ENCODE assay signal across 22 cellular contexts in genomic region chr9:125835655-125836054, GRCh38.
"Had no signal": no experiment of that assay in that cellular context is flagged by ENCODE, and none has a peak within 500 bp of the region (broad histone marks: within the 10 kb centered on the region; RNA-seq: fewer than 3 reads in every experiment).

No MANE protein-coding gene starts in this region.

- H3K9me3 ChIP-seq: gastrocnemius medialis, pancreas, right lobe of liver, thoracic aorta, tibial nerve, upper lobe of left lung, uterus had no signal

- H3K4me3 ChIP-seq: dorsolateral prefrontal cortex, gastrocnemius medialis, lung, pancreas, right lobe of liver, thoracic aorta, tibial nerve, upper lobe of left lung, uterus had no signal

- H3K36me3 ChIP-seq: gastrocnemius medialis, pancreas, right lobe of liver, thoracic aorta, tibial nerve, upper lobe of left lung, uterus had no signal

- ATAC-seq: esophagus mucosa; gastrocnemius medialis; left lobe of liver; natural killer cell; pancreas; right lobe of liver; stimulated activated naive B cell treated with anti-CD40 and anti-IgM and Interleukin-4, amounts not matched to agents 10 μg/mL and 1 μg/mL and 100 μg/mL, for 72 hours had no signal

- DNase-seq: cortex of kidney; dorsolateral prefrontal cortex; effector CD4-positive, alpha-beta T cell; foreskin fibroblast; gastrocnemius medialis; head of caudate nucleus; natural killer cell; occipital lobe; pancreas; right lobe of liver; small intestine; stimulated activated CD4-positive, alpha-beta T cell treated with anti-CD3 and anti-CD28 coated beads, Interleukin-15, amount 100 ng/mL, for 24 hours; stimulated activated CD4-positive, alpha-beta T cell treated with anti-CD3 and anti-CD28 coated beads, Interleukin-2, amount 100 ng/mL, for 48 hours; stimulated activated naive B cell treated with anti-CD40 and anti-IgM and Interleukin-4, amounts not matched to agents 10 μg/mL and 1 μg/mL and 100 μg/mL, for 72 hours; upper lobe of left lung; uterus had no signal

- H3K27me3 ChIP-seq: dorsolateral prefrontal cortex, gastrocnemius medialis, pancreas, right lobe of liver, tibial nerve, upper lobe of left lung, uterus had no signal

- H3K4me1 ChIP-seq: gastrocnemius medialis, pancreas, right lobe of liver, upper lobe of left lung, uterus had no signal

- H3K27ac ChIP-seq: dorsolateral prefrontal cortex, epithelial cell of prostate, gastrocnemius medialis, pancreas, right lobe of liver, thoracic aorta, tibial nerve, upper lobe of left lung, uterus had no signal
